Comparison of ENCODE assay signal across 5 cellular contexts in genomic region chr5:139713898-139714297, GRCh38.
DNase-seq lines count a peak whose midpoint lies in the region; FAIRE-seq and TF ChIP-seq lines count a peak whose summit lies in the region.
"Not testable (repeated sequence)": the region's sequence is repeated elsewhere in the genome, so short reads cannot be mapped to it uniquely, and the experiment has no call there.

No MANE protein-coding gene starts in this region.

- peak overlapping the region in 2 of 3 experiments; percentile 13 to 34 for H3K4me3 Mint-ChIP-seq in nephron

- FAIRE-seq in H1 (lab: Jason Lieb, UNC): not testable (repeated sequence)

- not testable (repeated sequence) for TF ChIP-seq POLR2A in H1 (IDR thresholded peaks at IDR 0.05; ENCODE audit: control extremely low read depth in 1 of 2, low read depth in 2 of 2, low read length in 2 of 2)

- TF ChIP-seq RAD21 in H1 (IDR thresholded peaks at IDR 0.05 in 1 of 2, conservative IDR thresholded peaks at IDR 0.05 in 1 of 2; ENCODE audit: low read depth in 2 of 2, low read length in 2 of 2): not testable (repeated sequence)

- not testable (repeated sequence) for H3K27ac Mint-ChIP-seq in nephron

- not testable (repeated sequence) for H3K23ac ChIP-seq in H1 (ENCODE audit: insufficient read length)

- peaks cover 15% of the 10 kb centered on the region for H3K27me3 Mint-ChIP-seq in nephron (ENCODE audit: low read depth)

- H4K5ac ChIP-seq in H1 (ENCODE audit: insufficient read length, low read depth, low read length): not testable (repeated sequence)

- not testable (repeated sequence) for H3K14ac ChIP-seq in H1 (ENCODE audit: insufficient read length)

- H4K20me1 ChIP-seq in BLaER1; H1 (replicated peaks in 1 of 2; ENCODE audit: control insufficient read depth in 1 of 2, insufficient read depth in 2 of 2, low read length in 2 of 2): not testable (repeated sequence)

- not testable (repeated sequence) for H3K18ac ChIP-seq in H1 (ENCODE audit: extremely low read depth, low read length)

- POLR2A ChIA-PET in H1 (lab: Charles Lee; ENCODE audit: partially characterized antibody): interaction anchor here (1.0 to 7.0 kb wide), 2 partner anchors 11 to 31 kb away, joined by 4 to 76 read pairs; no protein-coding TSS in a partner anchor

- not testable (repeated sequence) for H3K4me3 ChIP-seq in BLaER1; H1 (ENCODE audit: extremely low read depth in 1 of 4, insufficient read depth in 2 of 4, low read depth in 3 of 4, low read length in 4 of 4)

- not testable (repeated sequence) for H3K79me1 ChIP-seq in H1 (ENCODE audit: low read depth, low read length)

- peak overlapping the region; percentile 21; the same call in 1 of the 2 replicates for H2BK12ac ChIP-seq in H1 (ENCODE audit: low read depth, low read length)

- H3K36me3 Mint-ChIP-seq in nephron (ENCODE audit: low read depth): peaks cover 17% of the 10 kb centered on the region

- H3K23me2 ChIP-seq in H1 (ENCODE audit: low read depth, low read length): peaks cover 17% of the 10 kb centered on the region

- H3K79me2 ChIP-seq in H1 (ENCODE audit: control insufficient read depth in 1 of 2, insufficient read depth in 2 of 2, low read length in 2 of 2): not testable (repeated sequence)

- H2BK15ac ChIP-seq in H1 (ENCODE audit: low read length): 0 out of 2 replicates have a peak overlapping the region, but pooled peaks have one; percentile 6

- H4K91ac ChIP-seq in H1 (replicated peaks; ENCODE audit: insufficient read length, low read length): not testable (repeated sequence)

- H2BK20ac ChIP-seq in H1 (ENCODE audit: low read length): not testable (repeated sequence)

- H2BK120ac ChIP-seq in H1 (replicated peaks; ENCODE audit: low read depth, low read length): not testable (repeated sequence)

- not testable (repeated sequence) for H3K9ac ChIP-seq in BLaER1; H1 (replicated peaks in 1 of 4; ENCODE audit: extremely low read depth in 1 of 4, low read depth in 3 of 4, low read length in 3 of 4)

- not testable (repeated sequence) for TF ChIP-seq EP300 in H1 (IDR thresholded peaks at IDR 0.05; ENCODE audit: borderline replicate concordance in 1 of 2, low read depth in 2 of 2, low read length in 2 of 2)

- not testable (repeated sequence) for H4K8ac ChIP-seq in H1 (ENCODE audit: extremely low read depth, insufficient read depth, low read length)

- H3K4me1 ChIP-seq in BLaER1: peaks cover 56% of the 10 kb centered on the region
- peaks cover 0 to 16% (median 13%) of the 10 kb centered on the region in 4 experiments; a peak in 6 of 7 replicates for H3K4me1 ChIP-seq in H1 (replicated peaks in 1 of 4; ENCODE audit: control insufficient read depth in 3 of 4, insufficient read depth in 4 of 4, low read length in 3 of 4)

- H2AK5ac ChIP-seq in H1 (ENCODE audit: low read depth, low read length): peak overlapping the region; percentile 43; the same call in 1 of the 2 replicates

- H3K4me2 ChIP-seq in BLaER1: peak overlapping the region; percentile 25; the same call in 1 of the 2 replicates
- H3K4me2 ChIP-seq in H1 (ENCODE audit: insufficient read depth in 1 of 2, low read depth in 2 of 2, low read length in 2 of 2): not testable (repeated sequence)

- not testable (repeated sequence) for H3K27me3 ChIP-seq in BLaER1
- peaks cover 0 to 11% (median 9%) of the 10 kb centered on the region in 4 experiments; a peak in 4 of 7 replicates for H3K27me3 ChIP-seq in H1 (replicated peaks in 1 of 4; ENCODE audit: control insufficient read depth in 3 of 4, extremely low read depth in 1 of 4, insufficient read depth in 3 of 4, low read length in 3 of 4)

- CTCF ChIA-PET in H1 (lab: Charles Lee; ENCODE audit: partially characterized antibody): interaction anchor here (0.5 to 1.5 kb wide), 7 partner anchors 17 to 195 kb away, joined by 3 to 5 read pairs (median 3); no protein-coding TSS in a partner anchor

- H3K56ac ChIP-seq in H1 (replicated peaks; ENCODE audit: insufficient read length, low read depth, low read length): not testable (repeated sequence)

- not testable (repeated sequence) for H3K27ac ChIP-seq in BLaER1; H1 (ENCODE audit: low read depth, low read length)

- TF ChIP-seq CTCF in H1 (IDR thresholded peaks at IDR 0.05; ENCODE audit: control extremely low read depth in 1 of 3, insufficient read depth in 1 of 3, low read depth in 1 of 3, low read length in 3 of 3); nephron (IDR thresholded peaks at IDR 0.05; ENCODE audit: unreplicated experiment in 3 of 3): not testable (repeated sequence)

- H3K9me3 ChIP-seq in BLaER1: peaks cover 14% of the 10 kb centered on the region
- H3K9me3 ChIP-seq in H1 (ENCODE audit: insufficient read depth in 2 of 2, low read depth in 1 of 2, low read length in 1 of 2): not testable (repeated sequence)

- H3K9me3 Mint-ChIP-seq in nephron: peaks cover 11% of the 10 kb centered on the region

- peaks cover 13% of the 10 kb centered on the region; the same call in 1 of the 2 replicates for H3K36me3 ChIP-seq in BLaER1
- not testable (repeated sequence) for H3K36me3 ChIP-seq in H1 (ENCODE audit: control insufficient read depth in 2 of 4, insufficient read depth in 4 of 4, low read length in 3 of 4)

- H3K4me1 Mint-ChIP-seq in nephron: peaks cover 14% of the 10 kb centered on the region

- H2BK5ac ChIP-seq in H1 (ENCODE audit: low read depth, low read length): not testable (repeated sequence)

- DNase-seq in H1 (ENCODE audit: low read depth in 1 of 2, low spot score in 2 of 2): not testable (repeated sequence)
- peak; percentile 55 for DNase-seq in islet precursor cell
- peak; percentile 3 for DNase-seq in superior temporal gyrus (ENCODE audit: extremely low spot score)

- H3K4ac ChIP-seq in H1 (replicated peaks; ENCODE audit: insufficient read length, low read depth, low read length): peak overlapping the region; percentile 12

- not testable (repeated sequence) for H2AFZ ChIP-seq in H1 (ENCODE audit: low read length)

- 97% methylated on average over 12 of the region's 12 CpGs; no CpG with 5 or more reads in 1 of the 2 experiments for WGBS in H1 (ENCODE audit: extremely low coverage in 1 of 2, insufficient coverage in 1 of 2, insufficient read length in 1 of 2, insufficient replicate concordance in 2 of 2, low coverage in 1 of 2, low lambda C conversion rate in 2 of 2, missing lambda C conversion rate in 1 of 2), 2 experiments
